18 cellular contexts compared by ENCODE assay signal in the genomic region with DNA sequence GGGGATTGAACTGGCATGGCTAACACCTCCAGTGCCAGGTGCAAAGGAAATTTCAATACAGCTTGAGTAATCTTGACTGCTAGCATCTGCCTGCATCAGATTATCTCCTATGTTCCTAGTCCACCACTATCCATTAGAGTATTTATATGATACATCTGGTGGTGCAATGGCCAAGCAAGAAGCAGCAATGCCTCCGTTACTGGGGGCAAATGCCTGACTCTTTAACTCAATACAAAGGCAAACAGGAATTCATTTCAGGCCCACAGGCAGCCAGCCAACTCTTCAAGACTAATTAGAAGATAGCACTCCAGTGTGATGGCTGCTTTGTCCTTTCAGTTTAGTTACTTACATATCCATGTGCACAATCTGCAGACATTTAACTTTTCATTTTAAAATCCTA.
A peak's percentile ranks its signal among the peaks of the same experiment; 100 is the strongest.
DNase-seq lines count a peak whose midpoint lies in the region; ATAC-seq lines count a peak whose summit lies in the region.
"Had no signal": no experiment of that assay in that cellular context is flagged by ENCODE, and none has a peak within 500 bp of the region (broad histone marks: within the 10 kb centered on the region; RNA-seq: fewer than 3 reads in every experiment).

No MANE protein-coding gene starts in this region.

- ATAC-seq in GM21447 (IDR thresholded peaks at IDR 0.05; ENCODE audit: unreplicated experiment), result no peak

- no peak overlapping the region for H3K4me3 ChIP-seq in H7 (ENCODE audit: insufficient read depth, low read depth, low read length)
- H3K4me3 ChIP-seq: BLaER1 had no signal

- DNase-seq in NCI-H2029 (lab: John Stamatoyannopoulos, UW) (peak; percentile 1), NCI-H2029 treated with DMSO at 0.1 percent for 48 hours (lab: John Stamatoyannopoulos, UW) (no peak), COR-L47 (lab: John Stamatoyannopoulos, UW) (peak; percentile 77), NCI-H146 treated with DMSO at 0.1 percent for 48 hours (lab: John Stamatoyannopoulos, UW; ENCODE audit: unreplicated experiment) (peak; percentile 35), NCI-H69 (lab: John Stamatoyannopoulos, UW) (peak; percentile 90), H7 (no peak), SK-N-DZ (ENCODE audit: low spot score) (no peak)
- DNase-seq: Calu3; CD4-positive, alpha-beta memory T cell; DMS79 treated with DMSO at 0.1 percent for 48 hours; HCEC 1CT; MV-4-11; NCI-H1694 treated with DMSO at 0.1 percent for 48 hours; NCI-H526; SHP77; T1000 had no signal

- H3K27me3 ChIP-seq in H7 (ENCODE audit: control insufficient read depth, insufficient read depth, low read length), result no peaks in the 10 kb centered on the region
- H3K27me3 ChIP-seq: BLaER1 had no signal

- H3K36me3 ChIP-seq in H7 (replicated peaks; ENCODE audit: control insufficient read depth, insufficient read depth, low read length), result no peaks in the 10 kb centered on the region
- H3K36me3 ChIP-seq: BLaER1 had no signal

Comparison
In these comparisons a context has a peak if more than half of its experiments do, and no peak if none do; other contexts are left out.
1. DNase-seq: peak in NCI-H2029 (single experiment), COR-L47 (single experiment), NCI-H146 treated with DMSO at 0.1 percent for 48 hours (single experiment) and NCI-H69 (single experiment); none in NCI-H2029 treated with DMSO at 0.1 percent for 48 hours (single experiment), H7 (single experiment) and SK-N-DZ (single experiment).